In genomic region chr3:180340395-180340794, GRCh38 we compare ENCODE assay signal across 29 cellular contexts.
"Had no signal": no experiment of that assay in that cellular context is flagged by ENCODE, and none has a peak within 500 bp of the region (broad histone marks: within the 10 kb centered on the region; RNA-seq: fewer than 3 reads in every experiment).

No MANE protein-coding gene starts in this region.

- H3K4me1 ChIP-seq: colonic mucosa, esophagus muscularis mucosa, esophagus squamous epithelium, foreskin keratinocyte, gastrocnemius medialis, gastroesophageal sphincter, heart left ventricle, heart right ventricle had no signal

- ATAC-seq: effector memory CD8-positive, alpha-beta T cell; esophagus mucosa; foreskin keratinocyte; gastrocnemius medialis; gastroesophageal sphincter; heart left ventricle; heart right ventricle had no signal

- H3K27ac ChIP-seq: colonic mucosa, coronary artery, dorsolateral prefrontal cortex, epithelial cell of prostate, esophagus muscularis mucosa, esophagus squamous epithelium, foreskin keratinocyte, gastrocnemius medialis, gastroesophageal sphincter, heart left ventricle, heart right ventricle had no signal

- H3K4me1 Mint-ChIP-seq: endodermal cell had no signal

- H3K27me3 Mint-ChIP-seq: dendritic cell treated with granulocyte-macrophage colony-stimulating factor and Interleukin-4, amounts not matched to agents 40 ng/mL and 50 ng/mL, for 4 days; effector memory CD8-positive, alpha-beta T cell had no signal

- H3K4me3 ChIP-seq: colonic mucosa, coronary artery, dorsolateral prefrontal cortex, esophagus muscularis mucosa, esophagus squamous epithelium, gastrocnemius medialis, gastroesophageal sphincter, heart left ventricle, heart right ventricle had no signal

- H3K4me3 Mint-ChIP-seq: dendritic cell treated with granulocyte-macrophage colony-stimulating factor and Interleukin-4, amounts not matched to agents 40 ng/mL and 50 ng/mL, for 4 days; effector memory CD8-positive, alpha-beta T cell; endodermal cell had no signal

- FAIRE-seq: colon, endometrium, endothelial cell of umbilical vein, frontal cortex had no signal

- DNase-seq: colonic mucosa; cortex of kidney; dermis blood vessel endothelial cell; dorsolateral prefrontal cortex; effector CD4-positive, alpha-beta T cell; effector CD8-positive, alpha-beta T cell; effector memory CD4-positive, alpha-beta T cell; effector memory CD8-positive, alpha-beta T cell; endodermal cell; erythroblast; esophagus squamous epithelium; foreskin fibroblast; foreskin keratinocyte; foreskin melanocyte; gastrocnemius medialis; glutamatergic neuron; head of caudate nucleus; heart left ventricle; heart right ventricle had no signal

- H3K27ac Mint-ChIP-seq: dendritic cell treated with granulocyte-macrophage colony-stimulating factor and Interleukin-4, amounts not matched to agents 40 ng/mL and 50 ng/mL, for 4 days; effector memory CD8-positive, alpha-beta T cell; endodermal cell had no signal

- H3K9me3 Mint-ChIP-seq: endodermal cell had no signal

- H3K27me3 ChIP-seq: colonic mucosa, dorsolateral prefrontal cortex, esophagus muscularis mucosa, esophagus squamous epithelium, foreskin keratinocyte, gastrocnemius medialis, gastroesophageal sphincter, heart left ventricle, heart right ventricle had no signal

- H3K36me3 ChIP-seq: colonic mucosa, esophagus muscularis mucosa, esophagus squamous epithelium, gastrocnemius medialis, gastroesophageal sphincter, heart left ventricle, heart right ventricle had no signal

- H3K9me3 ChIP-seq: colonic mucosa, esophagus muscularis mucosa, esophagus squamous epithelium, gastrocnemius medialis, gastroesophageal sphincter had no signal
